ENCODE assay signal across 9 cellular contexts in the genomic region with DNA sequence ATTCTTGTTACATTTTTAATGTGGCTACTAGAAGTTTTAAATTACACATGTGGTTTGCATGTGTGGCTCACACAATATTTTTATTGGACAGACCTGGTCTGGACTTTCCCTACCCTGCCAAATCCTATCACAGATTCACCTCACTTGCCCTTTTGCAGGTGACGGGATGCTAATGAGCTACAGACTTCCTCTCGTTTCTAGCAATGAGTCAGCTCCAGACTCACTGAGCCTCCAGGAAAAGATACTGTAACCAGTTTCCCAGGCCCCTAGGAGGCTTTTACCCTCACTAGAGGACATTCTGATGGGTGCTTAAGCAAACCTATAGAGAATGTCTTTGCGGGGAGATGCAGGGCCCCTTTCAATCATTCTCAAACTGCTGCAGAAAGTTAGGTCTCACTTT.
DNase-seq lines count a peak whose midpoint lies in the region; ATAC-seq and TF ChIP-seq lines count a peak whose summit lies in the region.
"Had no signal": no experiment of that assay in that cellular context is flagged by ENCODE, and none has a peak within 500 bp of the region (broad histone marks: within the 10 kb centered on the region; RNA-seq: fewer than 3 reads in every experiment).

No MANE protein-coding gene starts in this region.

- 87 to 92% methylated on average over 3 of the region's 3 CpGs for WGBS in thyroid gland, 2 donors
- 68 to 76% methylated on average over 3 of the region's 3 CpGs for WGBS in lower leg skin, 2 donors

- intact Hi-C loops in thyroid gland (cut with DNase I) = no loop called here
- intact Hi-C loops in lower leg skin (cut with DNase I; ENCODE audit: low total_unique reads) = no loop called here
- intact Hi-C loops in left ventricle myocardium superior (cut with micrococcal nuclease) = no loop called here

- no peaks in the 10 kb centered on the region for H3K9me3 ChIP-seq in thyroid gland

- H3K4me3 ChIP-seq in thyroid gland (replicated peaks in 1 of 3) (no peak overlapping the region), lower leg skin (ENCODE audit: low read depth, poor library complexity, severe bottlenecking) (no peak overlapping the region)
- H3K4me3 ChIP-seq: K562 had no signal

- TF ChIP-seq CTCF in GM20000 (IDR thresholded peaks at IDR 0.05; ENCODE audit: extremely low read depth, missing control alignments) (no peak), thyroid gland (IDR thresholded peaks at IDR 0.05) (no peak), lower leg skin (IDR thresholded peaks at IDR 0.05) (no peak)

- ATAC-seq in HG03469 (IDR thresholded peaks at IDR 0.05; ENCODE audit: unreplicated experiment) (peak; percentile 76), left ventricle myocardium superior (no peak)
- ATAC-seq: K562 had no signal

- H3K36me3 ChIP-seq in thyroid gland = peaks cover 3 to 18% of the 10 kb centered on the region in 2 donors

- DNase-seq in GM04504 (ENCODE audit: low read depth) (peak; percentile 61), GM20000 (ENCODE audit: low spot score) (peak; percentile 60), epithelial cell of prostate (ENCODE audit: low read depth, low spot score) (peak; percentile 56), thyroid gland (no peak), lower leg skin (ENCODE audit: low spot score in 2 of 2) (no peak), NCI-H1436 treated with DMSO at 0.1 percent for 48 hours (lab: John Stamatoyannopoulos, UW) (no peak), left ventricle myocardium superior (no peak)

- no peaks in the 10 kb centered on the region for H3K27me3 ChIP-seq in thyroid gland

- H3K4me1 ChIP-seq in thyroid gland = no peaks in the 10 kb centered on the region

- H3K27ac ChIP-seq in epithelial cell of prostate = no peak overlapping the region
- no peak overlapping the region for H3K27ac ChIP-seq in thyroid gland

- TF ChIP-seq POLR2A in thyroid gland (IDR thresholded peaks at IDR 0.05) = no peak
- no peak for TF ChIP-seq POLR2A in lower leg skin (IDR thresholded peaks at IDR 0.05)

Comparison
In these comparisons a context has a peak if more than half of its experiments do, and no peak if none do; other contexts are left out.
1. DNase-seq: peak in GM04504 (single experiment), GM20000 (single experiment) and epithelial cell of prostate (single experiment); none in thyroid gland (0 of 2), lower leg skin (0 of 2), NCI-H1436 treated with DMSO at 0.1 percent for 48 hours (single experiment) and left ventricle myocardium superior (single experiment).